Comparison of ENCODE assay signal across 8 cellular contexts in the genomic region with DNA sequence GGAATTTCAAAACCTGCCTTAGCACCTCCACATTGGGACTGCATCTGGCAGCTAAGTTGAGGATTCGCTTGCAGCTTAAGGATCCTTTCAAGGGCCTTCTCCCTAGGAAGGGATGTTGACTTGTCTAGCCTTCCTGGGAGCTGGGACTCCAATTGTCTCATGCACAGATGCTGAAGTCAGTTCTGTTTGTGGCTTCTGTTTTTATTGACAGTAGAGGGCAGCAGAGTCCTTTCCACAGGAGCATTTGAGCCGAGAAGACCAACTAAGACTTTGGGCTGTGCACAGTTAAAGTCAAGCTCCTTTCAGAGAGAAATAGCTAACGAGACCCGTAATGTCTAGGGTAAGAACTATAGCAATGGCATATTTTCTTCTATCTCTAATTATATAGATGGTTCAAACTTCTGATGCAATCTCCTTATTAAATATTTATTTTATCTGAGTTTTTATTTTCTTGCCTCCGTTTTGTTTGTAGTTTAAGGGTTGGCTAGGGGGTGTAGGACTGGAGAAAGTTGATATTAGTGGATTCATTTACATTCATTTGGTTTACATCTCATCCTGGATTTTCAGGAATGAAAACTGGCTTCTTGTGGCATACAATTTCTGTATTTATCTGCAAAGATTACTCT. TPM values are rescaled to one million over a fixed set of nuclear protein-coding genes. Genes with fewer than 3 reads are reported as not detected.
DNase-seq lines count a peak whose midpoint lies in the region; ATAC-seq, FAIRE-seq and TF ChIP-seq lines count a peak whose summit lies in the region.

No MANE protein-coding gene starts in this region.

- H3K9ac ChIP-seq in SU-DHL-6 (ENCODE audit: low read length) (no peak overlapping the region), mesenchymal stem cell (ENCODE audit: low read length) (no peak overlapping the region)

- no peak overlapping the region for H3K18ac ChIP-seq in mesenchymal stem cell (ENCODE audit: low read depth in 1 of 2, low read length in 2 of 2)

- H3K27ac ChIP-seq in SU-DHL-6 (ENCODE audit: low read depth, low read length): no peak overlapping the region
- H3K27ac ChIP-seq in mesenchymal stem cell (ENCODE audit: low read length, poor library complexity, severe bottlenecking): no peak overlapping the region
- no peak overlapping the region for H3K27ac ChIP-seq in aorta (ENCODE audit: low read depth in 1 of 2, low read length in 2 of 2)

- WGBS in mesenchymal stem cell: 4% methylated on average over 1 of the region's 5 CpGs
- 17 to 22% methylated on average over 5 of the region's 5 CpGs for WGBS in aorta, 2 donors

- peak; percentile 74 for ATAC-seq in aorta (ENCODE audit: low FRiP score)

- no peaks in the 10 kb centered on the region for H3K9me2 ChIP-seq in SU-DHL-6 (replicated peaks; ENCODE audit: insufficient read depth, low read length)

- H2AFZ ChIP-seq in SU-DHL-6 (ENCODE audit: low read depth, low read length, severe bottlenecking) (no peak overlapping the region), mesenchymal stem cell (ENCODE audit: low read depth, low read length) (no peak overlapping the region)

- H3K4me2 ChIP-seq in SU-DHL-6 (ENCODE audit: low read depth, low read length, poor library complexity, severe bottlenecking): no peak overlapping the region
- H3K4me2 ChIP-seq in mesenchymal stem cell (ENCODE audit: low read length, poor library complexity, severe bottlenecking): no peak overlapping the region

- no peak overlapping the region for H2BK5ac ChIP-seq in mesenchymal stem cell (ENCODE audit: low read depth, low read length, poor library complexity, severe bottlenecking)

- no peak overlapping the region for H4K8ac ChIP-seq in mesenchymal stem cell (ENCODE audit: low read length)

- no peak overlapping the region for H3K14ac ChIP-seq in mesenchymal stem cell (ENCODE audit: low read length in 2 of 2)

- H4K20me1 ChIP-seq in SU-DHL-6 (ENCODE audit: low read depth, low read length): no peaks in the 10 kb centered on the region

- peak; percentile 46 for FAIRE-seq in endometrium (lab: Jason Lieb, UNC)

- no peak overlapping the region for H2AK5ac ChIP-seq in mesenchymal stem cell (ENCODE audit: low read length, severe bottlenecking)

- H3K27me3 ChIP-seq in SU-DHL-6 (ENCODE audit: low read length) (no peaks in the 10 kb centered on the region), mesenchymal stem cell (ENCODE audit: control insufficient read depth in 1 of 2, insufficient read depth in 1 of 2, low read length in 2 of 2) (peaks cover under 1 to 18% of the 10 kb centered on the region in 2 experiments), aorta (ENCODE audit: control insufficient read depth in 1 of 2, insufficient read depth in 2 of 2, low read length in 1 of 2) (no peaks in the 10 kb centered on the region)

- H3F3A ChIP-seq in SU-DHL-6 (ENCODE audit: insufficient read depth): no peaks in the 10 kb centered on the region

- no peaks in the 10 kb centered on the region for H3K9me3 ChIP-seq in SU-DHL-6 (ENCODE audit: insufficient read depth, low read length)
- no peaks in the 10 kb centered on the region for H3K9me3 ChIP-seq in mesenchymal stem cell (ENCODE audit: control insufficient read depth, low read length)
- H3K9me3 ChIP-seq in aorta (ENCODE audit: control insufficient read depth, low read length): no peaks in the 10 kb centered on the region

- H3K23ac ChIP-seq in mesenchymal stem cell (ENCODE audit: low read length in 2 of 2): no peak overlapping the region

- intact Hi-C loops in aorta (cut with DNase I): no loop called here

- no peak overlapping the region for H3K4ac ChIP-seq in mesenchymal stem cell (ENCODE audit: low read depth in 1 of 2, low read length in 2 of 2)

- no peaks in the 10 kb centered on the region for H3K79me2 ChIP-seq in SU-DHL-6 (ENCODE audit: insufficient read depth, low read length)

- no peaks in the 10 kb centered on the region for H3K79me1 ChIP-seq in mesenchymal stem cell (replicated peaks; ENCODE audit: low read length, poor library complexity, severe bottlenecking)

- H4K91ac ChIP-seq in mesenchymal stem cell (ENCODE audit: low read length): no peak overlapping the region

- H3K4me1 ChIP-seq in mesenchymal stem cell (ENCODE audit: control insufficient read depth, insufficient read depth, low read depth, low read length): no peaks in the 10 kb centered on the region
- no peaks in the 10 kb centered on the region for H3K4me1 ChIP-seq in aorta (ENCODE audit: control insufficient read depth in 1 of 2, insufficient read depth in 2 of 2, low read length in 2 of 2)

- DNase-seq in A172 (ENCODE audit: low spot score) (peak; percentile 53), G401 (ENCODE audit: low spot score) (peak; percentile 70), HFF-Myc (ENCODE audit: extremely low read depth, low read depth) (peak; percentile 41), NCI-H128 (lab: John Stamatoyannopoulos, UW; ENCODE audit: unreplicated experiment) (peak; percentile 11), mesenchymal stem cell (peak; percentile 67), aorta (no peak)

- in situ Hi-C loops in G401 (cut with HindIII; ENCODE audit: low sequenced_read_pairs): no loop called here

- H2BK15ac ChIP-seq in mesenchymal stem cell (ENCODE audit: low read depth, poor library complexity, severe bottlenecking): no peak overlapping the region

- TF ChIP-seq CTCF in HFF-Myc (IDR thresholded peaks at IDR 0.05; ENCODE audit: low read depth, low read length, missing control alignments) (peak; percentile 72), SU-DHL-6 (IDR thresholded peaks at IDR 0.05; ENCODE audit: insufficient read depth, low read length, poor library complexity, severe bottlenecking) (peak; percentile 42)

- H2BK120ac ChIP-seq in mesenchymal stem cell (ENCODE audit: low read depth, low read length): no peak overlapping the region

- no peak overlapping the region for H3K4me3 ChIP-seq in HFF-Myc (replicated peaks; ENCODE audit: low read depth, low read length)
- no peak overlapping the region for H3K4me3 ChIP-seq in SU-DHL-6 (ENCODE audit: insufficient read depth, low read length, poor library complexity, severe bottlenecking)
- H3K4me3 ChIP-seq in mesenchymal stem cell (ENCODE audit: insufficient read depth in 1 of 2, low read depth in 1 of 2, low read length in 2 of 2): no peak overlapping the region
- no peak overlapping the region for H3K4me3 ChIP-seq in aorta (ENCODE audit: low read length in 2 of 2)

- H3K36me3 ChIP-seq in SU-DHL-6 (ENCODE audit: low read length) (no peaks in the 10 kb centered on the region), mesenchymal stem cell (ENCODE audit: control insufficient read depth in 1 of 2, insufficient read depth in 2 of 2, low read depth in 1 of 2, low read length in 2 of 2) (no peaks in the 10 kb centered on the region), aorta (ENCODE audit: control insufficient read depth in 1 of 2, insufficient read depth in 2 of 2, low read length in 1 of 2) (no peaks in the 10 kb centered on the region)

- H2BK12ac ChIP-seq in mesenchymal stem cell (ENCODE audit: low read length in 2 of 2): no peak overlapping the region

RNA-seq across cellular contexts. Expression of gene KBTBD8, which starts 59.7 kb away (rescaled TPM):
- 3.0 and 5.0 TPM in 2 replicates for total RNA-seq in A172 (2014; rRNA removed; shearing (Covaris generic))
- 9.8 and 19.1 TPM in 2 replicates for total RNA-seq in G401 (2014; rRNA removed; shearing (Covaris generic))
- 0.75 TPM for polyA plus RNA-seq in mesenchymal stem cell (2013, experiment 1 of 2)
- polyA plus RNA-seq in mesenchymal stem cell (2013, experiment 2 of 2): 0.70 TPM
- 1 to 10 TPM; 1.2 to 3.1 TPM for total RNA-seq in aorta
- 1 to 10 TPM in 1 of 2 donors, under 1 TPM in 1; 0.10 to 1.8 TPM for polyA plus RNA-seq in aorta

Comparison
In these comparisons a context has a peak if more than half of its experiments do, and no peak if none do; other contexts are left out.
1. DNase-seq: peak in A172 (single experiment), G401 (single experiment), HFF-Myc (single experiment), NCI-H128 (single experiment) and mesenchymal stem cell (single experiment); none in aorta (0 of 2).